In the genomic region with DNA sequence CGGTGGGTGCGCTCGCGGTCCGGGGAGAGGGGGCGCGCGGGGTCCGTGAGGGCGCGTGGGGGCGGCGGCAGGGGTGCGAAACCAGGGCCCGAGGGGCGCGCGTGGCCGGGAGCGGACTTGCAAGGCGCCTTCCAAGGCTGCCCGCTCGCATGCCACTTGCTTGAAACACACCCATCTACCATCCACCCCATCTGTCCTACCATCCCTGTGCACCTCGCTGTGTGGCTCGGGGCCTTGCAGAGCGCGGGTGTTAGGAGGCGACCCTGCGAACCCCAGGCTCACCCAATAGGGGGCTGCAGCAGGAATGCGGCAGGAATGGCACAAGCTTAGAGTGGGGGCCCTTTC, we compare ENCODE assay signal across 17 cellular contexts. TPM values are rescaled to one million over a fixed set of nuclear protein-coding genes. Genes with fewer than 3 reads are reported as not detected.
DNase-seq lines count a peak whose midpoint lies in the region; ATAC-seq and TF ChIP-seq lines count a peak whose summit lies in the region.
"Had no signal": no experiment of that assay in that cellular context is flagged by ENCODE, and none has a peak within 500 bp of the region (broad histone marks: within the 10 kb centered on the region; RNA-seq: fewer than 3 reads in every experiment).

No MANE protein-coding gene starts in this region.

- H3K27me3 Mint-ChIP-seq in activated naive CD4-positive, alpha-beta T cell treated with anti-CD3 and anti-CD28 coated beads for 36 hours (ENCODE audit: low read depth): peaks cover 41% of the 10 kb centered on the region
- peaks cover 39% of the 10 kb centered on the region for H3K27me3 Mint-ChIP-seq in activated naive CD8-positive, alpha-beta T cell treated with anti-CD3 and anti-CD28 coated beads, Interleukin-2, amount 50 U/mL, for 24 hours

- no CpG with 5 or more reads among the region's 30 CpGs for WGBS in iPS DF 6.9 (ENCODE audit: insufficient coverage, insufficient read length)
- 14 to 23% (median 22%) methylated on average over 22 to 30 of the region's 30 CpGs for WGBS in ovary, 3 donors

- H3K36me3 Mint-ChIP-seq in activated naive CD4-positive, alpha-beta T cell treated with anti-CD3 and anti-CD28 coated beads for 36 hours (ENCODE audit: low read depth): no peaks in the 10 kb centered on the region
- no peaks in the 10 kb centered on the region for H3K36me3 Mint-ChIP-seq in activated naive CD8-positive, alpha-beta T cell treated with anti-CD3 and anti-CD28 coated beads, Interleukin-2, amount 50 U/mL, for 24 hours (ENCODE audit: low read depth)
- H3K36me3 Mint-ChIP-seq: naive thymus-derived CD4-positive, alpha-beta T cell had no signal

- TF ChIP-seq CTCF in ascending aorta (IDR thresholded peaks at IDR 0.05) (no peak), ovary (IDR thresholded peaks at IDR 0.05) (no peak)

- H3K27ac ChIP-seq in ACC112 (ENCODE audit: low read depth, low read length) (no peak overlapping the region), ascending aorta (no peak overlapping the region), iPS DF 6.9 (ENCODE audit: low read length) (no peak overlapping the region), ovary (no peak overlapping the region)
- H3K27ac ChIP-seq: Peyer's patch had no signal

- DNase-seq in ascending aorta (ENCODE audit: low spot score in 2 of 2) (no peak), iPS DF 6.9 (ENCODE audit: low read depth, low spot score) (no peak), ovary (no peak), A172 (ENCODE audit: low spot score) (no peak)
- no peak for DNase-seq in activated naive CD4-positive, alpha-beta T cell treated with anti-CD3 and anti-CD28 coated beads for 36 hours
- DNase-seq in stimulated activated CD8-positive, alpha-beta memory T cell treated with anti-CD3 and anti-CD28 coated beads, Interleukin-4, amount 100 ng/mL, for 48 hours: no peak
- DNase-seq in activated naive CD8-positive, alpha-beta T cell treated with anti-CD3 and anti-CD28 coated beads, Interleukin-2, amount 50 U/mL, for 24 hours: no peak
- DNase-seq: activated T-cell treated with anti-CD3 and anti-CD28 coated beads, Interleukin-2, amount 50 U/mL, for 4 hours; amniotic stem cell; kidney glomerular epithelial cell; naive thymus-derived CD4-positive, alpha-beta T cell had no signal

- CTCF ChIA-PET in activated naive CD4-positive, alpha-beta T cell treated with anti-CD3 and anti-CD28 coated beads for 36 hours (lab: Charles Lee): no interaction called here

- no peaks in the 10 kb centered on the region for H3K9me3 Mint-ChIP-seq in activated naive CD4-positive, alpha-beta T cell treated with anti-CD3 and anti-CD28 coated beads for 36 hours
- H3K9me3 Mint-ChIP-seq in activated naive CD8-positive, alpha-beta T cell treated with anti-CD3 and anti-CD28 coated beads, Interleukin-2, amount 50 U/mL, for 24 hours: no peaks in the 10 kb centered on the region
- H3K9me3 Mint-ChIP-seq: activated T-cell treated with anti-CD3 and anti-CD28 coated beads, Interleukin-2, amount 50 U/mL, for 4 hours had no signal

- no peak overlapping the region for H3K27ac Mint-ChIP-seq in activated naive CD4-positive, alpha-beta T cell treated with anti-CD3 and anti-CD28 coated beads for 36 hours
- H3K27ac Mint-ChIP-seq in activated naive CD8-positive, alpha-beta T cell treated with anti-CD3 and anti-CD28 coated beads, Interleukin-2, amount 50 U/mL, for 24 hours: no peak overlapping the region
- H3K27ac Mint-ChIP-seq: naive thymus-derived CD4-positive, alpha-beta T cell had no signal

- H3K79me2 ChIP-seq in ACC112 (ENCODE audit: control insufficient read depth, insufficient read depth, low read length, unreplicated experiment): no peaks in the 10 kb centered on the region

- H3K4me3 ChIP-seq in ACC112 (ENCODE audit: low read depth, low read length) (peak overlapping the region; percentile 47), ascending aorta (peak overlapping the region; percentile 20 to 54), iPS DF 6.9 (ENCODE audit: low read length) (peak overlapping the region; percentile 20; the same call in 1 of the 2 replicates), ovary (peak overlapping the region; percentile 1)

- H3K9me3 ChIP-seq in ascending aorta (no peaks in the 10 kb centered on the region), iPS DF 6.9 (ENCODE audit: control insufficient read depth, insufficient read depth, low read length) (no peaks in the 10 kb centered on the region), ovary (no peaks in the 10 kb centered on the region)
- H3K9me3 ChIP-seq: Peyer's patch had no signal

- no peaks in the 10 kb centered on the region for H3K4me1 ChIP-seq in ACC112 (ENCODE audit: control insufficient read depth, insufficient read depth, low read length, unreplicated experiment)
- no peaks in the 10 kb centered on the region for H3K4me1 ChIP-seq in ascending aorta
- H3K4me1 ChIP-seq in iPS DF 6.9 (ENCODE audit: control insufficient read depth, insufficient read depth, low read length): no peaks in the 10 kb centered on the region
- peaks cover 3% of the 10 kb centered on the region for H3K4me1 ChIP-seq in ovary (ENCODE audit: insufficient read depth)
- H3K4me1 ChIP-seq: Peyer's patch had no signal

- no peak overlapping the region for H3K4me3 Mint-ChIP-seq in activated naive CD4-positive, alpha-beta T cell treated with anti-CD3 and anti-CD28 coated beads for 36 hours
- H3K4me3 Mint-ChIP-seq in activated naive CD8-positive, alpha-beta T cell treated with anti-CD3 and anti-CD28 coated beads, Interleukin-2, amount 50 U/mL, for 24 hours: no peak overlapping the region
- H3K4me3 Mint-ChIP-seq: activated T-cell treated with anti-CD3 and anti-CD28 coated beads, Interleukin-2, amount 50 U/mL, for 4 hours; naive thymus-derived CD4-positive, alpha-beta T cell had no signal

- H3K4me1 Mint-ChIP-seq in activated naive CD4-positive, alpha-beta T cell treated with anti-CD3 and anti-CD28 coated beads for 36 hours (ENCODE audit: low read depth): no peaks in the 10 kb centered on the region
- no peaks in the 10 kb centered on the region for H3K4me1 Mint-ChIP-seq in activated naive CD8-positive, alpha-beta T cell treated with anti-CD3 and anti-CD28 coated beads, Interleukin-2, amount 50 U/mL, for 24 hours

- intact Hi-C loops in ascending aorta (cut with DNase I) (no loop called here), ovary (cut with DNase I) (loop anchor here in 2 of 4 donors (5.0 kb wide), 4 partner anchors 133 to 263 kb away; no protein-coding TSS in a partner anchor)
- intact Hi-C loops in activated naive CD4-positive, alpha-beta T cell treated with anti-CD3 and anti-CD28 coated beads for 36 hours (cut with micrococcal nuclease): no loop called here

- no peak for ATAC-seq in activated naive CD8-positive, alpha-beta T cell treated with anti-CD3 and anti-CD28 coated beads, Interleukin-2, amount 50 U/mL, for 24 hours
- ATAC-seq: activated T-cell treated with anti-CD3 and anti-CD28 coated beads, Interleukin-2, amount 50 U/mL, for 4 hours; HCT116; naive thymus-derived CD4-positive, alpha-beta T cell had no signal

- H3K36me3 ChIP-seq in ACC112 (ENCODE audit: insufficient read depth, low read length) (no peaks in the 10 kb centered on the region), ascending aorta (no peaks in the 10 kb centered on the region), iPS DF 6.9 (ENCODE audit: control insufficient read depth, insufficient read depth, low read length) (no peaks in the 10 kb centered on the region), ovary (no peaks in the 10 kb centered on the region)
- H3K36me3 ChIP-seq: Peyer's patch had no signal

- no peak for TF ChIP-seq EP300 in ovary (IDR thresholded peaks at IDR 0.05)

- H3K27me3 ChIP-seq in ACC112 (ENCODE audit: insufficient read depth, low read length) (peaks cover 61% of the 10 kb centered on the region), ascending aorta (no peaks in the 10 kb centered on the region), iPS DF 6.9 (ENCODE audit: control insufficient read depth, insufficient read depth, low read length) (peaks cover 13% of the 10 kb centered on the region; the same call in 1 of the 2 replicates), ovary (no peaks in the 10 kb centered on the region)
- H3K27me3 ChIP-seq: Peyer's patch had no signal

- no peak overlapping the region for H2AFZ ChIP-seq in ACC112 (ENCODE audit: low read length, unreplicated experiment)

- TF ChIP-seq POLR2A in ovary (IDR thresholded peaks at IDR 0.05): no peak

RNA-seq across cellular contexts. Expression of a gene that starts 0.2 kb away (rescaled TPM):
- total RNA-seq in ascending aorta (not detected), ovary (10 to 100 TPM in 1 of 7 donors, 1 to 10 TPM in 4, not detected in 2; 1.5 to 21.3 (median 1.7) TPM)
- under 1 TPM in 1 of 2 donors, not detected in 1; 0.06 TPM for polyA plus RNA-seq in ovary
- not detected for total RNA-seq in activated naive CD4-positive, alpha-beta T cell treated with anti-CD3 and anti-CD28 coated beads for 36 hours
- total RNA-seq in A172 (2014; rRNA removed; shearing (Covaris generic)): not detected in 2 replicates
- total RNA-seq: activated T-cell treated with anti-CD3 and anti-CD28 coated beads, Interleukin-2, amount 50 U/mL, for 4 hours; dermis microvascular lymphatic vessel endothelial cell; fibroblast of villous mesenchyme; naive thymus-derived CD4-positive, alpha-beta T cell; Peyer's patch; T-helper 1 cell treated with Interleukin-12 subunit alpha and Interleukin-12 subunit beta and Interleukin-4 antibody, amounts not matched to agents 30 ng/mL and 1 ng/mL, for 36 hours had no signal
- polyA plus RNA-seq: naive thymus-derived CD4-positive, alpha-beta T cell had no signal

RNA-seq across cellular contexts. Expression of a gene that starts 37.7 kb away (rescaled TPM):
- 74.0 TPM for total RNA-seq in ascending aorta
- total RNA-seq in ovary: 10 to 100 TPM; 23.2 to 83.3 (median 40.0) TPM
- polyA plus RNA-seq in ovary: 10 to 100 TPM; 13.4 to 61.4 TPM
- total RNA-seq in activated naive CD4-positive, alpha-beta T cell treated with anti-CD3 and anti-CD28 coated beads for 36 hours: under 1 TPM; 0.62 to 0.89 TPM
- total RNA-seq in A172 (2014; rRNA removed; shearing (Covaris generic)): 0.03 and 0.31 TPM in 2 replicates
- total RNA-seq: T-helper 1 cell treated with Interleukin-12 subunit alpha and Interleukin-12 subunit beta and Interleukin-4 antibody, amounts not matched to agents 30 ng/mL and 1 ng/mL, for 36 hours had no signal
- polyA plus RNA-seq: naive thymus-derived CD4-positive, alpha-beta T cell had no signal

Comparison
In these comparisons a context has a peak if more than half of its experiments do, and no peak if none do; other contexts are left out.
1. RNA of a gene that starts 37.7 kb away (total RNA-seq): 74.0 TPM in ascending aorta (single experiment) and 23.2 to 83.3 TPM in ovary; 0.62 to 0.89 TPM in activated naive CD4-positive, alpha-beta T cell treated with anti-CD3 and anti-CD28 coated beads for 36 hours and 0.03 to 0.31 TPM in A172; every median in the first group is over 10 times any median in the second.
2. Peak in every context shown above with its lines, with median percentiles within 50 percentile points of each other: H3K4me3 ChIP-seq.